In genomic region chr16:27641260-27641659, GRCh38 we compare ENCODE assay signal across 12 cellular contexts.
DNase-seq lines count a peak whose midpoint lies in the region; ATAC-seq and TF ChIP-seq lines count a peak whose summit lies in the region.
"Had no signal": no experiment of that assay in that cellular context is flagged by ENCODE, and none has a peak within 500 bp of the region (broad histone marks: within the 10 kb centered on the region; RNA-seq: fewer than 3 reads in every experiment).

No MANE protein-coding gene starts in this region.

- H3K9me3 Mint-ChIP-seq in WTC11: no peaks in the 10 kb centered on the region
- H3K9me3 Mint-ChIP-seq: CD8-positive, alpha-beta T cell had no signal

- no peak for TF ChIP-seq CTCF in WTC11 (IDR thresholded peaks at IDR 0.05)
- no peak for TF ChIP-seq CTCF in testis (IDR thresholded peaks at IDR 0.05)

- POLR2A ChIA-PET in WTC11 (lab: Charles Lee): no interaction called here

- no peaks in the 10 kb centered on the region for H3K4me1 ChIP-seq in testis

- H3K4me3 Mint-ChIP-seq in WTC11: no peak overlapping the region
- H3K4me3 Mint-ChIP-seq: CD14-positive monocyte; CD8-positive, alpha-beta T cell had no signal

- ATAC-seq in WTC11 (no peak), GM21619 (IDR thresholded peaks at IDR 0.05; ENCODE audit: unreplicated experiment) (no peak)
- ATAC-seq: CD8-positive, alpha-beta T cell; HepG2 had no signal

- DNase-seq in H7 (peak; percentile 61), WTC11 (ENCODE audit: low spot score) (no peak), iPS-NIHi11 (ENCODE audit: low spot score) (peak; percentile 44), testis (peak; percentile 52), ACHN (no peak)
- DNase-seq in activated CD4-positive, alpha-beta T cell treated with anti-CD3 and anti-CD28 coated beads, Interleukin-2, amount 50 U/mL, for 48 hours: no peak
- DNase-seq: CD8-positive, alpha-beta T cell; COR-L47; GF-D8 had no signal

- H3K27me3 ChIP-seq in H7 (ENCODE audit: control insufficient read depth, insufficient read depth, low read length) (no peaks in the 10 kb centered on the region), testis (no peaks in the 10 kb centered on the region)

- H3K36me3 ChIP-seq in H7 (replicated peaks; ENCODE audit: control insufficient read depth, insufficient read depth, low read length): no peaks in the 10 kb centered on the region
- H3K36me3 ChIP-seq in testis (ENCODE audit: low read depth, missing control alignments): no peaks in the 10 kb centered on the region

- H3K4me3 ChIP-seq in H7 (ENCODE audit: insufficient read depth, low read depth, low read length): no peak overlapping the region
- H3K4me3 ChIP-seq in testis: no peak overlapping the region

- peaks cover 7% of the 10 kb centered on the region; the same call in 1 of the 2 replicates for H3K36me3 Mint-ChIP-seq in WTC11

- H3K9me3 ChIP-seq in testis: no peaks in the 10 kb centered on the region

- H3K27me3 Mint-ChIP-seq in WTC11 (ENCODE audit: low read depth): no peaks in the 10 kb centered on the region

- in situ Hi-C loops in ACHN (cut with HindIII; ENCODE audit: low pct_ligation_motif_present, low pct_unique_long_range_greater_than_20kb, low sequenced_read_pairs): no loop called here

- no peak for TF ChIP-seq POLR2A in testis (IDR thresholded peaks at IDR 0.05)

- intact Hi-C loops in testis (cut with DNase I; ENCODE audit: low total_unique reads): no loop called here

- peak overlapping the region; percentile 57; the same call in 1 of the 2 replicates for H3K27ac Mint-ChIP-seq in WTC11
- H3K27ac Mint-ChIP-seq: CD14-positive monocyte; CD8-positive, alpha-beta T cell had no signal

- 79 to 91% methylated on average over 8 to 9 of the region's 9 CpGs for WGBS in testis, 2 donors

- CTCF ChIA-PET in WTC11 (lab: Charles Lee): interaction anchor here (1.1 to 2.6 kb wide), 7 partner anchors 11 to 450 kb away, joined by 5 to 30 read pairs (median 9); no protein-coding TSS in a partner anchor

- H3K4me1 Mint-ChIP-seq in WTC11: peaks cover 21% of the 10 kb centered on the region

- H3K27ac ChIP-seq in testis: no peak overlapping the region

TF ChIP-seq in WTC11, 78 proteins besides CTCF, POLR2A, EP300 and RAD21:
- TF ChIP-seq, protein P1, sequence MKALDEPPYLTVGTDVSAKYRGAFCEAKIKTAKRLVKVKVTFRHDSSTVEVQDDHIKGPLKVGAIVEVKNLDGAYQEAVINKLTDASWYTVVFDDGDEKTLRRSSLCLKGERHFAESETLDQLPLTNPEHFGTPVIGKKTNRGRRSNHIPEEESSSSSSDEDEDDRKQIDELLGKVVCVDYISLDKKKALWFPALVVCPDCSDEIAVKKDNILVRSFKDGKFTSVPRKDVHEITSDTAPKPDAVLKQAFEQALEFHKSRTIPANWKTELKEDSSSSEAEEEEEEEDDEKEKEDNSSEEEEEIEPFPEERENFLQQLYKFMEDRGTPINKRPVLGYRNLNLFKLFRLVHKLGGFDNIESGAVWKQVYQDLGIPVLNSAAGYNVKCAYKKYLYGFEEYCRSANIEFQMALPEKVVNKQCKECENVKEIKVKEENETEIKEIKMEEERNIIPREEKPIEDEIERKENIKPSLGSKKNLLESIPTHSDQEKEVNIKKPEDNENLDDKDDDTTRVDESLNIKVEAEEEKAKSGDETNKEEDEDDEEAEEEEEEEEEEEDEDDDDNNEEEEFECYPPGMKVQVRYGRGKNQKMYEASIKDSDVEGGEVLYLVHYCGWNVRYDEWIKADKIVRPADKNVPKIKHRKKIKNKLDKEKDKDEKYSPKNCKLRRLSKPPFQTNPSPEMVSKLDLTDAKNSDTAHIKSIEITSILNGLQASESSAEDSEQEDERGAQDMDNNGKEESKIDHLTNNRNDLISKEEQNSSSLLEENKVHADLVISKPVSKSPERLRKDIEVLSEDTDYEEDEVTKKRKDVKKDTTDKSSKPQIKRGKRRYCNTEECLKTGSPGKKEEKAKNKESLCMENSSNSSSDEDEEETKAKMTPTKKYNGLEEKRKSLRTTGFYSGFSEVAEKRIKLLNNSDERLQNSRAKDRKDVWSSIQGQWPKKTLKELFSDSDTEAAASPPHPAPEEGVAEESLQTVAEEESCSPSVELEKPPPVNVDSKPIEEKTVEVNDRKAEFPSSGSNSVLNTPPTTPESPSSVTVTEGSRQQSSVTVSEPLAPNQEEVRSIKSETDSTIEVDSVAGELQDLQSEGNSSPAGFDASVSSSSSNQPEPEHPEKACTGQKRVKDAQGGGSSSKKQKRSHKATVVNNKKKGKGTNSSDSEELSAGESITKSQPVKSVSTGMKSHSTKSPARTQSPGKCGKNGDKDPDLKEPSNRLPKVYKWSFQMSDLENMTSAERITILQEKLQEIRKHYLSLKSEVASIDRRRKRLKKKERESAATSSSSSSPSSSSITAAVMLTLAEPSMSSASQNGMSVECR (CRISPR knock-in tag; IDR thresholded peaks at IDR 0.05; ENCODE audit: borderline replicate concordance): no peak
- TF ChIP-seq, protein P2, sequence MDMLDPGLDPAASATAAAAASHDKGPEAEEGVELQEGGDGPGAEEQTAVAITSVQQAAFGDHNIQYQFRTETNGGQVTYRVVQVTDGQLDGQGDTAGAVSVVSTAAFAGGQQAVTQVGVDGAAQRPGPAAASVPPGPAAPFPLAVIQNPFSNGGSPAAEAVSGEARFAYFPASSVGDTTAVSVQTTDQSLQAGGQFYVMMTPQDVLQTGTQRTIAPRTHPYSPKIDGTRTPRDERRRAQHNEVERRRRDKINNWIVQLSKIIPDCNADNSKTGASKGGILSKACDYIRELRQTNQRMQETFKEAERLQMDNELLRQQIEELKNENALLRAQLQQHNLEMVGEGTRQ (CRISPR knock-in tag; IDR thresholded peaks at IDR 0.05): peak; percentile 79
- no peak for TF ChIP-seq RORB (CRISPR knock-in tag; IDR thresholded peaks at IDR 0.05)
TF ChIP-seq in WTC11: peak in this region for 1.

Comparison
In these comparisons a context has a peak if more than half of its experiments do, and no peak if none do; other contexts are left out.
1. DNase-seq: peak in H7 (single experiment), iPS-NIHi11 (single experiment) and testis (single experiment); none in WTC11 (single experiment), ACHN (single experiment) and activated CD4-positive, alpha-beta T cell treated with anti-CD3 and anti-CD28 coated beads, Interleukin-2, amount 50 U/mL, for 48 hours (0 of 2).